In the genomic region with DNA sequence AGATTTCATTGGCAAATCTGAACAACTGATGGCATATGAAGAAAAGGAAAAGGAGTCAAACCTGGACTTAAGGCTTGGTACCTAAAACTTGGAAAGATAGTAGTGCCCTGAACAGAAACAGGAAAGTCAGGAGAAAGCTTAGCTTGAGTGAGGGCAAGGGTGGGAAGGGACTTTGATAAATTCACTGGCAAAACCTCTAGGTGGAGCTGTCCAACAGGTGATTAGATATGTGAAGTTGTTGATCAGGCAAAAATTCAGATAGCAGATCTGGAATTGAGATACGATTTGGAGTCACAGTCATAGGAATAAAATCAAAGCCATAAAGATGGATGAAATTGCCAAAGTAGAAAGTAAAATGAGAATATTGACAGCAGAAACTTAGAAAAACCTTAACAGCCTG, we compare ENCODE assay signal across 8 cellular contexts. TPM values are rescaled to one million over a fixed set of nuclear protein-coding genes. Genes with fewer than 3 reads are reported as not detected.
A peak's percentile ranks its signal among the peaks of the same experiment; 100 is the strongest.
DNase-seq lines count a peak whose midpoint lies in the region; ATAC-seq and TF ChIP-seq lines count a peak whose summit lies in the region.

No MANE protein-coding gene starts in this region.

- no peaks in the 10 kb centered on the region for H3K36me3 ChIP-seq in lower lobe of right lung

- H3K9me3 ChIP-seq in lower lobe of right lung: no peaks in the 10 kb centered on the region

- no peaks in the 10 kb centered on the region for H3K4me1 ChIP-seq in lower lobe of right lung

- TF ChIP-seq POLR2A in GM18505 (IDR thresholded peaks at IDR 0.05; ENCODE audit: borderline replicate concordance, extremely low read depth, insufficient read depth, insufficient read length): no peak

- peak; percentile 73 for TF ChIP-seq CTCF in GM13977 (IDR thresholded peaks at IDR 0.05; ENCODE audit: extremely low read depth, insufficient read depth, missing control alignments)
- peak; percentile 81 for TF ChIP-seq CTCF in choroid plexus epithelial cell (conservative IDR thresholded peaks at IDR 0.05; ENCODE audit: low read depth, low read length)
- peak; percentile 73 for TF ChIP-seq CTCF in lower lobe of right lung (IDR thresholded peaks at IDR 0.05)

- H3K27ac ChIP-seq in lower lobe of right lung: no peak overlapping the region

- in situ Hi-C loops in GM13977 (cut with MboI; ENCODE audit: low pct_unique_long_range_greater_than_20kb, low sequenced_read_pairs, unreplicated experiment): loop anchor here (10.0 kb wide), 1 partner anchor 246 kb away; no protein-coding TSS in a partner anchor

- no peak overlapping the region for H3K4me3 ChIP-seq in choroid plexus epithelial cell (ENCODE audit: low read depth, low read length)
- H3K4me3 ChIP-seq in lower lobe of right lung: no peak overlapping the region

- DNase-seq in COR-L47 (lab: John Stamatoyannopoulos, UW) (peak; percentile 49), GM13977 (ENCODE audit: low spot score) (peak; percentile 53), HT1080 (ENCODE audit: low read depth) (peak; percentile 51), RPMI8226 (peak; percentile 38), choroid plexus epithelial cell (ENCODE audit: low read depth) (peak; percentile 83), lower lobe of right lung (no peak), retina (no peak)

- H3K27me3 ChIP-seq in lower lobe of right lung (ENCODE audit: low read depth): no peaks in the 10 kb centered on the region

- intact Hi-C loops in lower lobe of right lung (cut with DNase I): loop anchor here (5.0 kb wide), 1 partner anchor 98 kb away; no protein-coding TSS in a partner anchor

- ATAC-seq in lower lobe of right lung (peak; percentile 80 to 88), GM18505 (IDR thresholded peaks at IDR 0.05; ENCODE audit: unreplicated experiment) (no peak)

RNA-seq across cellular contexts. Expression of gene ZNF292, which starts 16.1 kb away (rescaled TPM):
- 5.6 and 7.7 TPM in 2 replicates for total RNA-seq in HT1080 (2014; rRNA removed; shearing (Covaris generic))
- 5.0 and 6.6 TPM in 2 replicates for polyA plus RNA-seq in HT1080 (2015; cell fraction: cytosol; rRNA removed)
- polyA plus RNA-seq in HT1080 (2015; cell fraction: nucleus; rRNA removed): 27.2 and 28.3 TPM in 2 replicates
- 43.1 TPM for total RNA-seq in lower lobe of right lung

RNA-seq across cellular contexts. Expression of gene CGA, which starts 44.3 kb away (rescaled TPM):
- total RNA-seq in HT1080 (2014; rRNA removed; shearing (Covaris generic)): 0.13 TPM in 1 of 2 replicates, not detected in the other
- 0.16 TPM in 1 of 2 replicates, not detected in the other for polyA plus RNA-seq in HT1080 (2015; cell fraction: cytosol; rRNA removed)
- polyA plus RNA-seq in HT1080 (2015; cell fraction: nucleus; rRNA removed): not detected in 2 replicates
- not detected for total RNA-seq in lower lobe of right lung

Comparison
In these comparisons a context has a peak if more than half of its experiments do, and no peak if none do; other contexts are left out.
1. DNase-seq: peak in COR-L47 (single experiment), GM13977 (single experiment), HT1080 (single experiment), RPMI8226 (single experiment) and choroid plexus epithelial cell (single experiment); none in lower lobe of right lung (single experiment) and retina (single experiment).
2. Peak in every context shown above with its lines, with median percentiles within 50 percentile points of each other: CTCF ChIP-seq.